ENCODE assay signal across 11 cellular contexts in the genomic region with DNA sequence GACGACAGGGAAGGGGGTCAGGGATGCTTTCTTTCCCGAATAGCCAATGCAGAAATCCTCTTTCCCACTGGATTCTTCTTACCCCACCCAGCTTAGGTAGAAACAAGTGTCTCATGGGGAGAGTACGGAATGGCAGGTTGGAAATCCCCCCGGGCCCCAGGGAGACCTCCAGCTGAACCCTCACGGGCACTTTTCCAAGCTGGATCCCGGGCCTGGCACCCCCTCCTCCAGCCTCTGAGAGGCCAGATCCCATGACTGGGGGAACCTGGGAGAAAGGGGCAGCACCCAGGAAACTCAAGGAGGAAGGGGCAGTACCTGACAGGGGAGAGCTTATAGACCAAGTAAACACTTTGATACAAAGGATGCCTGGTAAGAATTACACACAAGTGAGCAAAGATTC. TPM values are rescaled to one million over a fixed set of nuclear protein-coding genes. Genes with fewer than 3 reads are reported as not detected.
"Had no signal": no experiment of that assay in that cellular context is flagged by ENCODE, and none has a peak within 500 bp of the region (broad histone marks: within the 10 kb centered on the region; RNA-seq: fewer than 3 reads in every experiment).

No MANE protein-coding gene starts in this region.

- H3K27me3 ChIP-seq: right atrium auricular region had no signal

- H3K9me3 ChIP-seq: heart left ventricle, pancreas, right atrium auricular region, thoracic aorta had no signal

- H3K4me3 ChIP-seq: pancreas, thoracic aorta had no signal

- DNase-seq: activated T-cell treated with anti-CD3 and anti-CD28 coated beads, Interleukin-2, amount 50 U/mL, for 1 hour; foreskin melanocyte; heart left ventricle; left ventricle myocardium superior; pancreas; stimulated activated CD4-positive, alpha-beta T cell treated with anti-CD3 and anti-CD28 coated beads, Interleukin-12 subunit alpha, Interleukin-12 subunit beta, amount 100 ng/mL, for 4 hours; stimulated activated naive CD8-positive, alpha-beta T cell treated with anti-CD3 and anti-CD28 coated beads, Interleukin-15, Interleukin-2, amounts not matched to agents 100 U/mL and 50 U/mL, for 24 hours; T-helper 2 cell had no signal

- H3K27ac ChIP-seq: heart left ventricle, pancreas, right atrium auricular region, thoracic aorta had no signal

- H3K4me1 ChIP-seq: pancreas had no signal

- H3K36me3 ChIP-seq: heart left ventricle, pancreas, right atrium auricular region, thoracic aorta had no signal

- ATAC-seq: left ventricle myocardium superior; stimulated activated naive CD8-positive, alpha-beta T cell treated with anti-CD3 and anti-CD28 coated beads, Interleukin-15, Interleukin-2, amounts not matched to agents 100 U/mL and 50 U/mL, for 24 hours had no signal

RNA-seq across cellular contexts. Expression of a gene that starts 1.3 kb away (rescaled TPM):
- total RNA-seq: neural crest cell had no signal
